1 cellular context compared by ENCODE assay signal in the genomic region with DNA sequence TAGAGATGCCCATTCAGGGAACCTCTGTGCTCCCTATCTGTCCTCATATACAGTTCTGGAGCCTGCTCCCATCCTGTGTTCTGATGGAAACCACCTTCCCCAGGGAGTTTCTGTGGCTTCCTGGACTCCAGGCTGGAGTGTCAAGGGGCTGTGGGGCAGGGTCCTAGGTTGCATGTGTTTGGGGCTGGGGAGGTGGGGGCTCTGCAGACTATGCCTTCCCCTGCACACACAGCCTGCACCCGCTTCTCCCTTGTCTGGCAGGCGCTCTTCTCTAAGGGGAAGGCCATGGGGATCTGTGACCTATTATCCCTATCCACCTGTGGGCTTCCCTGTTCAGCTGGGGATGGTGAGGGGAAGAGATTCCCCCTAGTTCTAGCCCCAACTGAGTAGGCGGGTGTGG.
TF ChIP-seq lines count a peak whose summit lies in the region.

No MANE protein-coding gene starts in this region.

TF ChIP-seq in K562, 482 proteins besides CTCF, POLR2A, EP300 and RAD21:
- no peak for TF ChIP-seq TAF7 (tag; IDR thresholded peaks at IDR 0.05)
- TF ChIP-seq MBD2 (IDR thresholded peaks at IDR 0.05; ENCODE audit: borderline replicate concordance, low read depth) = no peak
- no peak for TF ChIP-seq L3MBTL2 (IDR thresholded peaks at IDR 0.05)
- TF ChIP-seq, protein P1, sequence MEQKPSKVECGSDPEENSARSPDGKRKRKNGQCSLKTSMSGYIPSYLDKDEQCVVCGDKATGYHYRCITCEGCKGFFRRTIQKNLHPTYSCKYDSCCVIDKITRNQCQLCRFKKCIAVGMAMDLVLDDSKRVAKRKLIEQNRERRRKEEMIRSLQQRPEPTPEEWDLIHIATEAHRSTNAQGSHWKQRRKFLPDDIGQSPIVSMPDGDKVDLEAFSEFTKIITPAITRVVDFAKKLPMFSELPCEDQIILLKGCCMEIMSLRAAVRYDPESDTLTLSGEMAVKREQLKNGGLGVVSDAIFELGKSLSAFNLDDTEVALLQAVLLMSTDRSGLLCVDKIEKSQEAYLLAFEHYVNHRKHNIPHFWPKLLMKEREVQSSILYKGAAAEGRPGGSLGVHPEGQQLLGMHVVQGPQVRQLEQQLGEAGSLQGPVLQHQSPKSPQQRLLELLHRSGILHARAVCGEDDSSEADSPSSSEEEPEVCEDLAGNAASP (IDR thresholded peaks at IDR 0.05) = no peak
- TF ChIP-seq SNIP1 (IDR thresholded peaks at IDR 0.05; ENCODE audit: low read depth) = no peak
- no peak for TF ChIP-seq ZNF124 (CRISPR knock-in tag; IDR thresholded peaks at IDR 0.05)
- no peak for TF ChIP-seq MYNN (IDR thresholded peaks at IDR 0.05)
- TF ChIP-seq MYNN (CRISPR knock-in tag; IDR thresholded peaks at IDR 0.05) = no peak
- TF ChIP-seq, protein P2, sequence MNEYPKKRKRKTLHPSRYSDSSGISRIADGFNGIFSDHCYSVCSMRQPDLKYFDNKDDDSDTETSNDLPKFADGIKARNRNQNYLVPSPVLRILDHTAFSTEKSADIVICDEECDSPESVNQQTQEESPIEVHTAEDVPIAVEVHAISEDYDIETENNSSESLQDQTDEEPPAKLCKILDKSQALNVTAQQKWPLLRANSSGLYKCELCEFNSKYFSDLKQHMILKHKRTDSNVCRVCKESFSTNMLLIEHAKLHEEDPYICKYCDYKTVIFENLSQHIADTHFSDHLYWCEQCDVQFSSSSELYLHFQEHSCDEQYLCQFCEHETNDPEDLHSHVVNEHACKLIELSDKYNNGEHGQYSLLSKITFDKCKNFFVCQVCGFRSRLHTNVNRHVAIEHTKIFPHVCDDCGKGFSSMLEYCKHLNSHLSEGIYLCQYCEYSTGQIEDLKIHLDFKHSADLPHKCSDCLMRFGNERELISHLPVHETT (CRISPR knock-in tag; conservative IDR thresholded peaks at IDR 0.05 in 1 of 2, IDR thresholded peaks at IDR 0.05 in 1 of 2) = no peak
- no peak for TF ChIP-seq KDM2B (CRISPR knock-in tag; IDR thresholded peaks at IDR 0.05)
- TF ChIP-seq ZNF282 (CRISPR knock-in tag; IDR thresholded peaks at IDR 0.05) = no peak
- TF ChIP-seq RBM25 (IDR thresholded peaks at IDR 0.05; ENCODE audit: low read depth, low read length, severe bottlenecking) = no peak
- no peak for TF ChIP-seq ARID3A (IDR thresholded peaks at IDR 0.05; ENCODE audit: borderline replicate concordance, low read depth, low read length)
- no peak for TF ChIP-seq CEBPB (tag; IDR thresholded peaks at IDR 0.05)
